1 cellular context compared by ENCODE assay signal in the genomic region with DNA sequence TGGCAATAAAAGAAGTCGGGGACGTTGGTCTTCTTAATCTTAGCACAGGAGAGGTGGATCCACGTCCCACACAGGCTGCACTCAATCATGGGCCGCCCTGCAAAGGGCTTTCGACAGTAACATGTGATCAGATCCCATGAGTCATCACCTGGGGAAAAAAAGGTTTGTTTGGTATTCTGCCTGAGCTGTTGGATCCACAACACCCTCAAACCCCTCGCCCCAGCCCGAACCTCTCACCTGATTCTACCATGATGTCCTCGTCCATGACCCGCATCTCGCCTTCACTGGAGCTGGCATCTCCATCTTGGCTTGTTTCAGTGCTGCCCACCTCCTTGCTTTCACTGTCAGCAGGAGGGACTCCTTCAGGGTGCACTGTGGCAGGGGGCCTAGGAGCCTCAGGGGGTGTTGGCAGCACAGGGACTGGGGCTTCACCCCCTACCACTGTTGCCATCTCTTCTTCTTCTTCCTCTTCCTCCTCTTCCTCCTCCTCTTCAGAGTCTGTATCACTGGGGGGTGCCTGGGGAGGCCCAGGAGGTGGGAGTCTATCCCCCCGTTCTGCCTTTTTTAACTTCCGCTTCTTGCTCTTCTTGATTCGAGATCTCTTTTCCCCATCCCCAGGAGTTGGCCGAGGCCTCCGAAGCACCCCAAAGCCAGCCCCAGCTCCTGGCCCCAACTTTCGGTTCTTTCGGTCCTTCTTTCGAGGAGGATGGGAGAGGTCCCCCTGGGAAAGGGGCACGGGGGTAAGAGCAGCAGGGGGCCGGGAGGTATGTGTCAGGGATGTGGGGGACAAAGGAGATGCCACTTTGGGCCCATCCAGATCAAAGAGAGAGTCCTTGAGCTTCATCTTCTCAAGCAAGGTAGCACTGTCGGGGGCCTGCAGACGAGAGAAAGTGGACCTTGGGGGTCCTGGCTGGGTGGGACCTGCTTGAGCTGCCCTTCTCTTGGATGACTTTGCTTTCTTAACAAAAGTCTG.
TF ChIP-seq lines count a peak whose summit lies in the region.

No MANE protein-coding gene starts in this region.

TF ChIP-seq in IMR-90, 13 proteins besides CTCF, POLR2A, EP300 and RAD21:
- TF ChIP-seq CEBPB (IDR thresholded peaks at IDR 0.05; ENCODE audit: low read depth, low read length) (no peak), SMC3 (IDR thresholded peaks at IDR 0.05; ENCODE audit: low read depth, low read length) (no peak), MAZ (IDR thresholded peaks at IDR 0.05; ENCODE audit: borderline replicate concordance, low read depth, low read length) (no peak), FOS (IDR thresholded peaks at IDR 0.05; ENCODE audit: low read depth, low read length) (0 out of 2 replicates have a peak, but pooled peaks have one; percentile 23), MXI1 (IDR thresholded peaks at IDR 0.05; ENCODE audit: borderline replicate concordance, low read depth, low read length) (no peak), USF2 (IDR thresholded peaks at IDR 0.05; ENCODE audit: low read depth, low read length) (peak; percentile 58), NFE2L2 (IDR thresholded peaks at IDR 0.05; ENCODE audit: low read depth, low read length) (no peak), RFX5 (IDR thresholded peaks at IDR 0.05; ENCODE audit: low read depth, low read length) (no peak), RCOR1 (IDR thresholded peaks at IDR 0.05; ENCODE audit: insufficient replicate concordance, low read length) (no peak), BHLHE40 (IDR thresholded peaks at IDR 0.05; ENCODE audit: low read depth, low read length) (no peak), CHD1 (IDR thresholded peaks at IDR 0.05; ENCODE audit: low read depth, low read length) (no peak), MAFK (IDR thresholded peaks at IDR 0.05; ENCODE audit: low read depth, low read length) (no peak)
- TF ChIP-seq, protein P1, sequence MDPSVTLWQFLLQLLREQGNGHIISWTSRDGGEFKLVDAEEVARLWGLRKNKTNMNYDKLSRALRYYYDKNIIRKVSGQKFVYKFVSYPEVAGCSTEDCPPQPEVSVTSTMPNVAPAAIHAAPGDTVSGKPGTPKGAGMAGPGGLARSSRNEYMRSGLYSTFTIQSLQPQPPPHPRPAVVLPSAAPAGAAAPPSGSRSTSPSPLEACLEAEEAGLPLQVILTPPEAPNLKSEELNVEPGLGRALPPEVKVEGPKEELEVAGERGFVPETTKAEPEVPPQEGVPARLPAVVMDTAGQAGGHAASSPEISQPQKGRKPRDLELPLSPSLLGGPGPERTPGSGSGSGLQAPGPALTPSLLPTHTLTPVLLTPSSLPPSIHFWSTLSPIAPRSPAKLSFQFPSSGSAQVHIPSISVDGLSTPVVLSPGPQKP (IDR thresholded peaks at IDR 0.05; ENCODE audit: borderline replicate concordance, low read depth, low read length) = no peak
TF ChIP-seq in IMR-90: peak in this region for 2.
